1 cellular context compared by ENCODE assay signal in the genomic region with DNA sequence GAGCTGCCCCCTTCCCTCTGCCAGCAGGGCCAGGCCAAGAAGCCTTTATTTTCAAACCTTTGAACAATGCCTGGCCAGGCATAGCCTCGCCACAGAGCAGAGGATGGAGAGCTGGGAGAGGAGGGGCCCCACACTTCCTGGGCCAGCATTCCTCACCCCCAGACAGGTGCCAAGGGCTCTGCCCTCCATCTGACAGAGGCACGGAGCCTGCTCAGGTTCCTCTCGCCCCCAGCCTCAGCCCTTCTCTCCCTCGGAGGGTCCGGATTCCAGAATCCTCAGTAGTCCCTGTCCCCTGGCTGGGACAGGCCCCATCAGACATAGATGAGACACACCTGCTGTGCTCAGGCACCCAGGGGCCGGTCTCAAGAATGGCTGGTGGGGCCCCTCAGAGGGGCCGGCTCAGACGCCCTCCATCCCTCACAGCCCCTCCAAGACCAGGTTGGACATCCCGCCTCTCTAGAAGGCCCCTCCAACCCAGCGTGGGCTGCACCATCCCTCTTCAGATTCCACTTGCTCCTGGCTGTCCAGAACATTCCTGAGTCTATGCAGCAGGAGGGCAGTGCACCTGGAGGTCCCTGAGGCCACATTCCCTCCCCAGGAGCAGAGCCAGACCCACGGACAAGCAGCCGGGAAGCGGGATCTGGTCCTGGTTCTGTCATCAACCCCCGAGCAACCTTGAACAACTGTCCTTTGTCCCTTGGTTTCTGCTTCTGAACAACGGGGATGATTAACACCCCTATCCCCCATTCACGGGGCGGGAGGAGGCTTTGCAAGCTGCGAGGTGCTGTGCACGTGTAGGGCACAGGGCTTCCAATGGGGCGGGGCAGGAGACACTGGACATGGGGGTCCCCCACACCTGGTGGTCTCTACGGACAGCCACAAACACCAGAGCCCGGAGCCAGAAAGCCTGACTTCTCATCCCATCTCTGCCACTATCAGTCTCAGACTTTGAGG.
A peak's percentile ranks its signal among the peaks of the same experiment; 100 is the strongest.
TF ChIP-seq lines count a peak whose summit lies in the region.

No MANE protein-coding gene starts in this region.

TF ChIP-seq in HepG2, 621 proteins besides CTCF, POLR2A, EP300 and RAD21 (continued from another document):
- TF ChIP-seq, protein P1, sequence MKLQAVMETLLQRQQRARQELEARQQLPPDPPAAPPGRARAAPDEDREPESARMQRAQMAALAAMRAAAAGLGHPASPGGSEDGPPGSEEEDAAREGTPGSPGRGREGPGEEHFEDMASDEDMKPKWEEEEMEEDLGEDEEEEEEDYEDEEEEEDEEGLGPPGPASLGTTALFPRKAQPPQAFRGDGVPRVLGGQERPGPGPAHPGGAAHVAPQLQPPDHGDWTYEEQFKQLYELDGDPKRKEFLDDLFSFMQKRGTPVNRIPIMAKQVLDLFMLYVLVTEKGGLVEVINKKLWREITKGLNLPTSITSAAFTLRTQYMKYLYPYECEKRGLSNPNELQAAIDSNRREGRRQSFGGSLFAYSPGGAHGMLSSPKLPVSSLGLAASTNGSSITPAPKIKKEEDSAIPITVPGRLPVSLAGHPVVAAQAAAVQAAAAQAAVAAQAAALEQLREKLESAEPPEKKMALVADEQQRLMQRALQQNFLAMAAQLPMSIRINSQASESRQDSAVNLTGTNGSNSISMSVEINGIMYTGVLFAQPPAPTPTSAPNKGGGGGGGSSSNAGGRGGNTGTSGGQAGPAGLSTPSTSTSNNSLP (IDR thresholded peaks at IDR 0.05; ENCODE audit: low read depth, low read length), result no peak
- TF ChIP-seq SOX13 (IDR thresholded peaks at IDR 0.05) (no peak), SOX13 (CRISPR knock-in tag; conservative IDR thresholded peaks at IDR 0.05 in 1 of 2, IDR thresholded peaks at IDR 0.05 in 1 of 2) (peak in 1 of 2 experiments; percentile 32; a peak in 1 of 4 replicates), PTBP1 (IDR thresholded peaks at IDR 0.05; ENCODE audit: low read depth, low read length, poor library complexity, severe bottlenecking) (no peak), SOX5 (CRISPR knock-in tag; IDR thresholded peaks at IDR 0.05; ENCODE audit: borderline replicate concordance) (peak; percentile 31; the same call in 1 of the 2 replicates)
- TF ChIP-seq, protein P2, sequence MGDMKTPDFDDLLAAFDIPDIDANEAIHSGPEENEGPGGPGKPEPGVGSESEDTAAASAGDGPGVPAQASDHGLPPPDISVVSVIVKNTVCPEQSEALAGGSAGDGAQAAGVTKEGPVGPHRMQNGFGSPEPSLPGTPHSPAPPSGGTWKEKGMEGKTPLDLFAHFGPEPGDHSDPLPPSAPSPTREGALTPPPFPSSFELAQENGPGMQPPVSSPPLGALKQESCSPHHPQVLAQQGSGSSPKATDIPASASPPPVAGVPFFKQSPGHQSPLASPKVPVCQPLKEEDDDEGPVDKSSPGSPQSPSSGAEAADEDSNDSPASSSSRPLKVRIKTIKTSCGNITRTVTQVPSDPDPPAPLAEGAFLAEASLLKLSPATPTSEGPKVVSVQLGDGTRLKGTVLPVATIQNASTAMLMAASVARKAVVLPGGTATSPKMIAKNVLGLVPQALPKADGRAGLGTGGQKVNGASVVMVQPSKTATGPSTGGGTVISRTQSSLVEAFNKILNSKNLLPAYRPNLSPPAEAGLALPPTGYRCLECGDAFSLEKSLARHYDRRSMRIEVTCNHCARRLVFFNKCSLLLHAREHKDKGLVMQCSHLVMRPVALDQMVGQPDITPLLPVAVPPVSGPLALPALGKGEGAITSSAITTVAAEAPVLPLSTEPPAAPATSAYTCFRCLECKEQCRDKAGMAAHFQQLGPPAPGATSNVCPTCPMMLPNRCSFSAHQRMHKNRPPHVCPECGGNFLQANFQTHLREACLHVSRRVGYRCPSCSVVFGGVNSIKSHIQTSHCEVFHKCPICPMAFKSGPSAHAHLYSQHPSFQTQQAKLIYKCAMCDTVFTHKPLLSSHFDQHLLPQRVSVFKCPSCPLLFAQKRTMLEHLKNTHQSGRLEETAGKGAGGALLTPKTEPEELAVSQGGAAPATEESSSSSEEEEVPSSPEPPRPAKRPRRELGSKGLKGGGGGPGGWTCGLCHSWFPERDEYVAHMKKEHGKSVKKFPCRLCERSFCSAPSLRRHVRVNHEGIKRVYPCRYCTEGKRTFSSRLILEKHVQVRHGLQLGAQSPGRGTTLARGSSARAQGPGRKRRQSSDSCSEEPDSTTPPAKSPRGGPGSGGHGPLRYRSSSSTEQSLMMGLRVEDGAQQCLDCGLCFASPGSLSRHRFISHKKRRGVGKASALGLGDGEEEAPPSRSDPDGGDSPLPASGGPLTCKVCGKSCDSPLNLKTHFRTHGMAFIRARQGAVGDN (CRISPR knock-in tag; IDR thresholded peaks at IDR 0.05), result peak; percentile 60
